Comparison of ENCODE assay signal across 9 cellular contexts in the genomic region with DNA sequence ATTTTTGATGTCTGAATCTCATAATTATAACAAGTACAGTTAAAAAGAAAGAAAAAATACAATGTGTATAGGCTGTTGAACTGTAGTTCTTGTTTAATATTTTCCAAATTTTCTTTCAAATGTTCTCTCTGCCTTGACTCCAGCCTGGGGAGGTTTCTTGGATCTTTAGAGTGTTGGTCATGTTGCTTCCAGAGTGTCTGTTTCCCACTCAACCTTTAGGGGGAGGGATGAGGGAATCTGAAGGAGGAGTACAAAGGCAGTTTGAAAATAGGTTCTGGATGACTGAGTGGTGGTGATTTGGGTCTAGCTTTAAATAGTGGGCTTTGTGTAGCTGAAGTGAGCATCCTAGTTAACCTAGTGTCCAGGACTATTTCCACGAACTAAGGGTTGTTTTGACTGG. TPM values are rescaled to one million over a fixed set of nuclear protein-coding genes. Genes with fewer than 3 reads are reported as not detected.
A peak's percentile ranks its signal among the peaks of the same experiment; 100 is the strongest.
DNase-seq lines count a peak whose midpoint lies in the region; ATAC-seq, FAIRE-seq and TF ChIP-seq lines count a peak whose summit lies in the region.
"Had no signal": no experiment of that assay in that cellular context is flagged by ENCODE, and none has a peak within 500 bp of the region (broad histone marks: within the 10 kb centered on the region; RNA-seq: fewer than 3 reads in every experiment).

No MANE protein-coding gene starts in this region.

- H3K4me1 ChIP-seq in kidney (ENCODE audit: control insufficient read depth in 1 of 2, insufficient read depth in 1 of 2, low read depth in 1 of 2, low read length in 2 of 2): peaks cover 12 to 21% of the 10 kb centered on the region in 2 donors

- DNase-seq in NCI-H2171 treated with DMSO at 0.1 percent for 48 hours (lab: John Stamatoyannopoulos, UW) (peak; percentile 19), NCI-H2171 (lab: John Stamatoyannopoulos, UW) (no peak), brain microvascular endothelial cell (peak; percentile 45), kidney (no peak), superior temporal gyrus (ENCODE audit: extremely low spot score) (peak; percentile 75), NCI-H2107 (lab: John Stamatoyannopoulos, UW) (no peak)
- DNase-seq: CD4-positive, CD25-positive, alpha-beta regulatory T cell had no signal

- in situ Hi-C loops in brain microvascular endothelial cell (cut with HindIII; ENCODE audit: low pct_ligation_motif_present, low sequenced_read_pairs): no loop called here

- no peak for FAIRE-seq in kidney (lab: Jason Lieb, UNC)

- TF ChIP-seq CTCF in brain microvascular endothelial cell (IDR thresholded peaks at IDR 0.05; ENCODE audit: low read depth, low read length, missing control alignments) (peak; percentile 60), kidney (IDR thresholded peaks at IDR 0.05; ENCODE audit: borderline replicate concordance, extremely low read depth, insufficient read depth) (peak; percentile 21)

- peak overlapping the region; percentile 72 for H3K4me3 ChIP-seq in brain microvascular endothelial cell (ENCODE audit: low read depth, low read length)
- H3K4me3 ChIP-seq in kidney (ENCODE audit: low read length in 2 of 2): peak overlapping the region; percentile 88 to 99

- no peaks in the 10 kb centered on the region for H3K36me3 ChIP-seq in brain microvascular endothelial cell (replicated peaks)
- H3K36me3 ChIP-seq in kidney (ENCODE audit: control insufficient read depth in 1 of 2, insufficient read depth in 2 of 2, low read length in 2 of 2): no peaks in the 10 kb centered on the region

- ATAC-seq in GM21786 (IDR thresholded peaks at IDR 0.05; ENCODE audit: unreplicated experiment) (no peak), HG03108 (IDR thresholded peaks at IDR 0.05; ENCODE audit: unreplicated experiment) (no peak)

- peak overlapping the region; percentile 86 to 99 for H3K9ac ChIP-seq in kidney (ENCODE audit: low read length in 2 of 2)

- no peaks in the 10 kb centered on the region for H3K9me3 ChIP-seq in kidney (ENCODE audit: control insufficient read depth in 1 of 2, low read length in 2 of 2)

- no peaks in the 10 kb centered on the region for H3K27me3 ChIP-seq in brain microvascular endothelial cell (replicated peaks)

- intact Hi-C loops in kidney (cut with DNase I): no loop called here

- H3K27ac ChIP-seq in brain microvascular endothelial cell (peak overlapping the region; percentile 86), kidney (ENCODE audit: low read depth in 2 of 2, low read length in 2 of 2) (peak overlapping the region; percentile 69 to 92)

RNA-seq across cellular contexts. Expression of gene CTNND1, which starts 2.0 kb away (rescaled TPM):
- 272 TPM for total RNA-seq in kidney
- polyA plus RNA-seq in kidney (ENCODE audit: insufficient read depth, low read depth, low replicate concordance): 52.7 TPM

RNA-seq across cellular contexts. Expression of gene BTBD18, which starts 11.9 kb away (rescaled TPM):
- not detected for total RNA-seq in kidney
- not detected for polyA plus RNA-seq in kidney (ENCODE audit: insufficient read depth, low read depth, low replicate concordance)
- total RNA-seq: CD4-positive, CD25-positive, alpha-beta regulatory T cell had no signal

RNA-seq across cellular contexts. Expression of gene SELENOH, which starts 22.3 kb away (rescaled TPM):
- 115 TPM for total RNA-seq in kidney
- 159 TPM for polyA plus RNA-seq in kidney (ENCODE audit: insufficient read depth, low read depth, low replicate concordance)

RNA-seq across cellular contexts. Expression of gene TMX2, which starts 51.2 kb away (rescaled TPM):
- 86.1 TPM for total RNA-seq in kidney
- 133 TPM for polyA plus RNA-seq in kidney (ENCODE audit: insufficient read depth, low read depth, low replicate concordance)

RNA-seq across cellular contexts. Expression of gene MED19, which starts 51.6 kb away (rescaled TPM):
- total RNA-seq in kidney: 15.2 TPM
- polyA plus RNA-seq in kidney (ENCODE audit: insufficient read depth, low read depth, low replicate concordance): 26.1 TPM

Comparison
In these comparisons a context has a peak if more than half of its experiments do, and no peak if none do; other contexts are left out.
1. DNase-seq: peak in NCI-H2171 treated with DMSO at 0.1 percent for 48 hours (single experiment), brain microvascular endothelial cell (single experiment) and superior temporal gyrus (single experiment); none in NCI-H2171 (single experiment), kidney (single experiment) and NCI-H2107 (single experiment).